In the genomic region with DNA sequence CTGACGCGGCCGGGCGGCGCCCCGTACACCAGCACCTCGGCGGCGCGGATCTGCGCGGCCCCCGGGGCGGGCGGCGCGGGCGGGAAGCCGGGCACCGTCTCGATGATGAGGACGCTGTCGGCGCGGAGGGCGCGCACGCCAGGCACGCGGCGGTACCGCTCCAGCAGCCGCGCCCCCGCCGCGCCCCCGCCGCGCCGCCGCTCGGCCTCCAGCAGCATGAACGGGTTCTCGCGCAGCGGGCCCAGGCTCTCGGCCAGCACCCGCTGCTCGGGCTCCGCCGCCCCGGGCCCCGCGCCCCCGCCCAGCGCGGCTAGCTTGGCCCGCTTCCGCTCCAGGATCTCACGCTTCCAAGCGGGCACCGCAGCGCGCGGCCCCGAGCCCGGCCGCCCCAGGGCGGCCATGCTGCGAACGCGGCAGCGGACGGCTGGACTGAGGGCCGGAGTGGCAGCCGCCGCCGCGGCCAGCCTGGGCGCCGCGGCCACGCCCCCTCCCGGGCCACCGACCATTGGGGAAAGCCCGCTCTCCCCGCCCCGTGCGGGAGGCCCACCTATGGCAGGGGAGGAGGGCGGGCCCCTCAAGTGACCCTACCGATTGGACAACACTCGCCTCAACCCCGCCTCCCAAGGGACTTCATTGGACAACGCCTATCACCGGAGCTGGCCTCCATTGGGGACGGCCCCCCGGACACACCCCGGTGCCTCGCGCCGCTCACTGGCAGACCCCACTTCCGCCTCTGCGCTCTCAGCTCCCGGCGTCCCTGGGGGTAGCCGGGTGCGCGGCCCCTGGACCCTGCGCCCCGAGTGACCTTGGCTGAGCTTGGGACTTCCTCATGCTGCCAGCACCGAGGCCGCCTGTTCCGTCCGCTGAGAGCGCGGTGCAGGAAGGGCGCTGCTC, we compare ENCODE assay signal across 8 cellular contexts. TPM values are rescaled to one million over a fixed set of nuclear protein-coding genes. Genes with fewer than 3 reads are reported as not detected.
DNase-seq lines count a peak whose midpoint lies in the region; ATAC-seq and TF ChIP-seq lines count a peak whose summit lies in the region.

A gene with protein sequence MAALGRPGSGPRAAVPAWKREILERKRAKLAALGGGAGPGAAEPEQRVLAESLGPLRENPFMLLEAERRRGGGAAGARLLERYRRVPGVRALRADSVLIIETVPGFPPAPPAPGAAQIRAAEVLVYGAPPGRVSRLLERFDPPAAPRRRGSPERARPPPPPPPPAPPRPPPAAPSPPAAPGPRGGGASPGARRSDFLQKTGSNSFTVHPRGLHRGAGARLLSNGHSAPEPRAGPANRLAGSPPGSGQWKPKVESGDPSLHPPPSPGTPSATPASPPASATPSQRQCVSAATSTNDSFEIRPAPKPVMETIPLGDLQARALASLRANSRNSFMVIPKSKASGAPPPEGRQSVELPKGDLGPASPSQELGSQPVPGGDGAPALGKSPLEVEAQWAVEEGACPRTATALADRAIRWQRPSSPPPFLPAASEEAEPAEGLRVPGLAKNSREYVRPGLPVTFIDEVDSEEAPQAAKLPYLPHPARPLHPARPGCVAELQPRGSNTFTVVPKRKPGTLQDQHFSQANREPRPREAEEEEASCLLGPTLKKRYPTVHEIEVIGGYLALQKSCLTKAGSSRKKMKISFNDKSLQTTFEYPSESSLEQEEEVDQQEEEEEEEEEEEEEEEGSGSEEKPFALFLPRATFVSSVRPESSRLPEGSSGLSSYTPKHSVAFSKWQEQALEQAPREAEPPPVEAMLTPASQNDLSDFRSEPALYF (minus strand): TSS at position 431 of the 894 bp plus-strand sequence. CDS start 30 bp downstream, at position 401.

- peak within 1 kb of the TSS; percentile 73 for H2AFZ ChIP-seq in PC-3 (ENCODE audit: low read length)

- intact Hi-C loops in PC-3 (cut with micrococcal nuclease): no loop called here

- DNase-seq in DMS114 treated with DMSO at 0.1 percent for 48 hours (lab: John Stamatoyannopoulos, UW; ENCODE audit: unreplicated experiment) (peak; percentile 92), PC-3 (peak; percentile 97), erythroblast (lab: John Stamatoyannopoulos, UW) (peak; percentile 99)
- DNase-seq in activated T-cell treated with anti-CD3 and anti-CD28 coated beads, Interleukin-2, amount 50 U/mL, for 1 hour: peak; percentile 96
- peak; percentile 99 for DNase-seq in stimulated activated CD8-positive, alpha-beta memory T cell treated with anti-CD3 and anti-CD28 coated beads, Interleukin-4, amount 100 ng/mL, for 48 hours

- peaks cover 14% of the 10 kb centered on the region; the same call in 1 of the 2 replicates for H4K20me1 ChIP-seq in PC-3 (ENCODE audit: low read length)

- 0 out of 2 replicates have a peak, but pooled peaks have one; percentile 10 for TF ChIP-seq EP300 in Ishikawa (IDR thresholded peaks at IDR 0.05; ENCODE audit: borderline replicate concordance)

- peak within 1 kb of the TSS; percentile 25; the same call in 1 of the 2 replicates for H3K27ac ChIP-seq in PC-3 (ENCODE audit: low read length)
- H3K27ac ChIP-seq in mucosa of rectum (ENCODE audit: low read depth in 2 of 2, low read length in 2 of 2): peak within 1 kb of the TSS; percentile 96 to 97

- no TSS peak for BruUV-seq in PC-3 (replicated peaks; lab: Mats Ljungman, UMichigan)

- no peak for TF ChIP-seq RAD21 in Ishikawa (IDR thresholded peaks at IDR 0.05; ENCODE audit: low read depth)

- H3K27me3 ChIP-seq in PC-3 (ENCODE audit: low read length) (no peaks in the 10 kb centered on the region), mucosa of rectum (ENCODE audit: control insufficient read depth in 2 of 2, insufficient read depth in 2 of 2, low read length in 2 of 2) (no peaks in the 10 kb centered on the region)

- no peaks in the 10 kb centered on the region for H3F3A ChIP-seq in PC-3 (ENCODE audit: low read length, unreplicated experiment)

- POLR2A ChIA-PET in PC-3 (lab: Charles Lee; ENCODE audit: unreplicated experiment): interaction anchor here (0.5 kb wide), 1 partner anchor 42 kb away, joined by 3 read pairs; no protein-coding TSS in a partner anchor

- ATAC-seq in GM21576 (IDR thresholded peaks at IDR 0.05; ENCODE audit: unreplicated experiment) (peak; percentile 91), PC-3 (peak; percentile 84)

- CTCF ChIA-PET in PC-3 (lab: Charles Lee): no interaction called here

- TF ChIP-seq CTCF in PC-3 (conservative IDR thresholded peaks at IDR 0.05; ENCODE audit: low read depth, low read length): no peak

- H3K4me3 ChIP-seq in PC-3 (ENCODE audit: low read length): peak within 1 kb of the TSS; percentile 83
- H3K4me3 ChIP-seq in mucosa of rectum (ENCODE audit: low read length in 2 of 2): peak within 1 kb of the TSS; percentile 67 to 81

- H3K9me3 ChIP-seq in PC-3 (ENCODE audit: low read length) (no peaks in the 10 kb centered on the region), mucosa of rectum (ENCODE audit: control insufficient read depth in 2 of 2, low read length in 2 of 2) (no peaks in the 10 kb centered on the region)

- peak; percentile 90 for TF ChIP-seq POLR2A in erythroblast (IDR thresholded peaks at IDR 0.05; ENCODE audit: low read length)

- H3K4me2 ChIP-seq in PC-3 (ENCODE audit: low read length): peak within 1 kb of the TSS; percentile 99

- no peaks in the 10 kb centered on the region for H3K9me2 ChIP-seq in PC-3 (replicated peaks; ENCODE audit: low read length)

- H3K9ac ChIP-seq in PC-3 (ENCODE audit: low read length) (peak within 1 kb of the TSS; percentile 74), mucosa of rectum (ENCODE audit: low read depth in 1 of 2, low read length in 2 of 2) (peak within 1 kb of the TSS; percentile 83)

- H3K36me3 ChIP-seq in PC-3 (ENCODE audit: low read depth, low read length) (no peaks in the 10 kb centered on the region), mucosa of rectum (ENCODE audit: control insufficient read depth in 2 of 2, insufficient read depth in 2 of 2, low read length in 2 of 2) (no peaks in the 10 kb centered on the region)

- H3K4me1 ChIP-seq in PC-3 (ENCODE audit: insufficient read depth, low read length) (peaks cover 41% of the 10 kb centered on the region), mucosa of rectum (ENCODE audit: control insufficient read depth in 2 of 2, insufficient read depth in 2 of 2, low read length in 2 of 2) (peaks cover 58 to 59% of the 10 kb centered on the region in 2 donors)

- peaks cover 52% of the 10 kb centered on the region for H3K79me2 ChIP-seq in PC-3 (ENCODE audit: low read length)

TF ChIP-seq in Ishikawa, 13 proteins besides CTCF, POLR2A, EP300 and RAD21:
- TF ChIP-seq TCF12 (IDR thresholded peaks at IDR 0.05; ENCODE audit: low read depth) (no peak), CEBPB (IDR thresholded peaks at IDR 0.05) (no peak), TAF1 (IDR thresholded peaks at IDR 0.05; ENCODE audit: low read depth) (peak; percentile 79; the same call in 1 of the 2 replicates), FOXM1 (IDR thresholded peaks at IDR 0.05; ENCODE audit: borderline replicate concordance, low read depth) (no peak), EGR1 (IDR thresholded peaks at IDR 0.05) (no peak), TEAD4 (IDR thresholded peaks at IDR 0.05) (no peak), CREB1 (IDR thresholded peaks at IDR 0.05; ENCODE audit: low read depth) (no peak), YY1 (IDR thresholded peaks at IDR 0.05; ENCODE audit: low read depth) (0 out of 2 replicates have a peak, but pooled peaks have one; percentile 38), NFIC (IDR thresholded peaks at IDR 0.05) (no peak), ZBTB7A (IDR thresholded peaks at IDR 0.05; ENCODE audit: low read depth) (peak; percentile 96)
- TF ChIP-seq, protein P1, sequence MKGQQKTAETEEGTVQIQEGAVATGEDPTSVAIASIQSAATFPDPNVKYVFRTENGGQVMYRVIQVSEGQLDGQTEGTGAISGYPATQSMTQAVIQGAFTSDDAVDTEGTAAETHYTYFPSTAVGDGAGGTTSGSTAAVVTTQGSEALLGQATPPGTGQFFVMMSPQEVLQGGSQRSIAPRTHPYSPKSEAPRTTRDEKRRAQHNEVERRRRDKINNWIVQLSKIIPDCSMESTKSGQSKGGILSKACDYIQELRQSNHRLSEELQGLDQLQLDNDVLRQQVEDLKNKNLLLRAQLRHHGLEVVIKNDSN (IDR thresholded peaks at IDR 0.05): 0 out of 2 replicates have a peak, but pooled peaks have one; percentile 10
- TF ChIP-seq, protein P2, sequence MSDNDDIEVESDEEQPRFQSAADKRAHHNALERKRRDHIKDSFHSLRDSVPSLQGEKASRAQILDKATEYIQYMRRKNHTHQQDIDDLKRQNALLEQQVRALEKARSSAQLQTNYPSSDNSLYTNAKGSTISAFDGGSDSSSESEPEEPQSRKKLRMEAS (IDR thresholded peaks at IDR 0.05): peak; percentile 45
- TF ChIP-seq, protein P3, sequence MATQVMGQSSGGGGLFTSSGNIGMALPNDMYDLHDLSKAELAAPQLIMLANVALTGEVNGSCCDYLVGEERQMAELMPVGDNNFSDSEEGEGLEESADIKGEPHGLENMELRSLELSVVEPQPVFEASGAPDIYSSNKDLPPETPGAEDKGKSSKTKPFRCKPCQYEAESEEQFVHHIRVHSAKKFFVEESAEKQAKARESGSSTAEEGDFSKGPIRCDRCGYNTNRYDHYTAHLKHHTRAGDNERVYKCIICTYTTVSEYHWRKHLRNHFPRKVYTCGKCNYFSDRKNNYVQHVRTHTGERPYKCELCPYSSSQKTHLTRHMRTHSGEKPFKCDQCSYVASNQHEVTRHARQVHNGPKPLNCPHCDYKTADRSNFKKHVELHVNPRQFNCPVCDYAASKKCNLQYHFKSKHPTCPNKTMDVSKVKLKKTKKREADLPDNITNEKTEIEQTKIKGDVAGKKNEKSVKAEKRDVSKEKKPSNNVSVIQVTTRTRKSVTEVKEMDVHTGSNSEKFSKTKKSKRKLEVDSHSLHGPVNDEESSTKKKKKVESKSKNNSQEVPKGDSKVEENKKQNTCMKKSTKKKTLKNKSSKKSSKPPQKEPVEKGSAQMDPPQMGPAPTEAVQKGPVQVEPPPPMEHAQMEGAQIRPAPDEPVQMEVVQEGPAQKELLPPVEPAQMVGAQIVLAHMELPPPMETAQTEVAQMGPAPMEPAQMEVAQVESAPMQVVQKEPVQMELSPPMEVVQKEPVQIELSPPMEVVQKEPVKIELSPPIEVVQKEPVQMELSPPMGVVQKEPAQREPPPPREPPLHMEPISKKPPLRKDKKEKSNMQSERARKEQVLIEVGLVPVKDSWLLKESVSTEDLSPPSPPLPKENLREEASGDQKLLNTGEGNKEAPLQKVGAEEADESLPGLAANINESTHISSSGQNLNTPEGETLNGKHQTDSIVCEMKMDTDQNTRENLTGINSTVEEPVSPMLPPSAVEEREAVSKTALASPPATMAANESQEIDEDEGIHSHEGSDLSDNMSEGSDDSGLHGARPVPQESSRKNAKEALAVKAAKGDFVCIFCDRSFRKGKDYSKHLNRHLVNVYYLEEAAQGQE (IDR thresholded peaks at IDR 0.05; ENCODE audit: low read depth): no peak

RNA-seq across cellular contexts. Expression of the gene that starts here (rescaled TPM):
- total RNA-seq in PC-3 (2014; rRNA removed): 11.3 and 14.7 TPM in 2 replicates

Comparison
In these comparisons a context has a peak if more than half of its experiments do, and no peak if none do; other contexts are left out.
1. Peak in every context shown above with its lines: DNase-seq, ATAC-seq, H3K4me3 ChIP-seq and H3K27ac ChIP-seq.